8 cellular contexts compared by ENCODE assay signal in genomic region chr4:40196724-40197281, GRCh38. TPM values are rescaled to one million over a fixed set of nuclear protein-coding genes. Genes with fewer than 3 reads are reported as not detected.
DNase-seq lines count a peak whose midpoint lies in the region; ATAC-seq and TF ChIP-seq lines count a peak whose summit lies in the region.

Gene RHOH (plus strand): TSS chr4:40197031. CDS start chr4:40243387, 46,356 bp downstream.

- peak within 1 kb of the TSS; percentile 95 for H3K4me2 ChIP-seq in OCI-LY3 (ENCODE audit: low read length)

- TF ChIP-seq POLR2A in GM15510 (IDR thresholded peaks at IDR 0.05; ENCODE audit: borderline replicate concordance, extremely low read depth, insufficient read length): peak; percentile 78

- peak; percentile 59 for DNase-seq in activated T-helper 9 cell treated with anti-CD3 and anti-CD28 coated beads, Interleukin-2, amount 50 U/mL, for 16 hours (ENCODE audit: low read depth)
- DNase-seq in neural crest cell (ENCODE audit: low read depth, low spot score): no peak
- no peak for DNase-seq in EL
- no peak for DNase-seq in brain microvascular endothelial cell
- no peak for DNase-seq in COLO829 (ENCODE audit: low spot score)

- no peaks in the 10 kb centered on the region for H3K9me3 Mint-ChIP-seq in neural crest cell

- peak within 1 kb of the TSS; percentile 91 for H3K27ac Mint-ChIP-seq in neural crest cell (ENCODE audit: unreplicated experiment)

- H3K9me3 ChIP-seq in OCI-LY3 (ENCODE audit: insufficient read depth, low read length): no peaks in the 10 kb centered on the region

- in situ Hi-C loops in brain microvascular endothelial cell (cut with HindIII; ENCODE audit: low pct_ligation_motif_present, low sequenced_read_pairs): no loop called here

- peak within 1 kb of the TSS; percentile 96 for H3K27ac ChIP-seq in OCI-LY3 (ENCODE audit: low read length)
- H3K27ac ChIP-seq in brain microvascular endothelial cell: no peak within 1 kb of the TSS

- H3K36me3 ChIP-seq in OCI-LY3 (replicated peaks; ENCODE audit: low read depth, low read length): peaks cover 41% of the 10 kb centered on the region
- H3K36me3 ChIP-seq in brain microvascular endothelial cell (replicated peaks): no peaks in the 10 kb centered on the region

- no peak within 1 kb of the TSS for H2AFZ ChIP-seq in OCI-LY3 (ENCODE audit: low read depth, low read length)

- H3K36me3 Mint-ChIP-seq in neural crest cell (ENCODE audit: low read depth): no peaks in the 10 kb centered on the region

- TF ChIP-seq CTCF in OCI-LY3 (IDR thresholded peaks at IDR 0.05; ENCODE audit: low read depth, low read length) (no peak), neural crest cell (conservative IDR thresholded peaks at IDR 0.05) (no peak), brain microvascular endothelial cell (IDR thresholded peaks at IDR 0.05; ENCODE audit: low read depth, low read length, missing control alignments) (no peak)

- H3K4me3 ChIP-seq in OCI-LY3 (ENCODE audit: low read length) (peak within 1 kb of the TSS; percentile 97), brain microvascular endothelial cell (ENCODE audit: low read depth, low read length) (no peak within 1 kb of the TSS)

- H3K9ac ChIP-seq in OCI-LY3 (ENCODE audit: low read length): peak within 1 kb of the TSS; percentile 94

- H3K4me1 Mint-ChIP-seq in neural crest cell: peaks cover 19% of the 10 kb centered on the region

- ATAC-seq in GM19397 (IDR thresholded peaks at IDR 0.05; ENCODE audit: unreplicated experiment): no peak

- H4K20me1 ChIP-seq in OCI-LY3 (ENCODE audit: insufficient read depth, low read length): peaks cover 25% of the 10 kb centered on the region

- H3K4me3 Mint-ChIP-seq in neural crest cell: peak within 1 kb of the TSS; percentile 74

- H3K79me2 ChIP-seq in OCI-LY3 (ENCODE audit: low read length): peaks cover 100% of the 10 kb centered on the region

- H3K4me1 ChIP-seq in OCI-LY3 (ENCODE audit: low read length): peaks cover 50% of the 10 kb centered on the region

- H3K27me3 ChIP-seq in OCI-LY3 (ENCODE audit: low read depth, low read length): no peaks in the 10 kb centered on the region
- H3K27me3 ChIP-seq in brain microvascular endothelial cell (replicated peaks): no peaks in the 10 kb centered on the region

- no peaks in the 10 kb centered on the region for H3K27me3 Mint-ChIP-seq in neural crest cell (ENCODE audit: low read depth)

RNA-seq across cellular contexts. Expression of gene RHOH, which starts in this region (rescaled TPM):
- 3.2 and 3.7 TPM in 2 replicates for total RNA-seq in neural crest cell
